In the genomic region with DNA sequence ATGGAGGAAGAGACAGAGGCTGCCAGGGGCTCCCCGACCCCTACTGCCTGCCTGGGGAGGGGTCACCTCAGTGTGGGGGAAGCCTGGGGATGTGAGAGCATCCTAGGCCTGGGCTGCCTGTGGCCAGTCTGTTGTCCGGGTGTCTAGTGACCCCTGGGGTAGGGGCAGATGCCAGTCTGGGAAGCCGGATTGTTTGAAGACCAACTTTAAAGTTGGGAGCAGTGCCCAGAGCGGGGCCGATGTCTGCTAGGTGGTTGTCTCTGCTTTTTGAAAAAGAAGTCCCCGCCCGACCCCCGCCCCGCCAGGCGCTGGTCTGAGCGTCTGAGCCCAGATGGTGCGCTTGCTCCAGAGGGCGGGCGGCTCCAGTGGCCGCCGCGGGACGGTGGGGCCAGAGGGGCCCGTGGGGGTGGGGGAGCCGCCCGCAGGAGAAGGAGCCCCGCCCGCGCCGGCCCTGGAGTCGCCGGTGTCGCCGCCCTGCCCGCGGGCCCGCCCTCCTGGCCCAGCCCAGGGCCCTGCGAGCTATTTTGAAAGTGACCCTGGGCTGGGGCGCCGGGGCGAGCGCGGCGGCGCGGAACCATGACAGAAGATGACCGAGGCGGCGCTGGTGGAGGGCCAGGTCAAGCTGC, we compare ENCODE assay signal across 1 cellular context.
TF ChIP-seq lines count a peak whose summit lies in the region.

A gene with protein sequence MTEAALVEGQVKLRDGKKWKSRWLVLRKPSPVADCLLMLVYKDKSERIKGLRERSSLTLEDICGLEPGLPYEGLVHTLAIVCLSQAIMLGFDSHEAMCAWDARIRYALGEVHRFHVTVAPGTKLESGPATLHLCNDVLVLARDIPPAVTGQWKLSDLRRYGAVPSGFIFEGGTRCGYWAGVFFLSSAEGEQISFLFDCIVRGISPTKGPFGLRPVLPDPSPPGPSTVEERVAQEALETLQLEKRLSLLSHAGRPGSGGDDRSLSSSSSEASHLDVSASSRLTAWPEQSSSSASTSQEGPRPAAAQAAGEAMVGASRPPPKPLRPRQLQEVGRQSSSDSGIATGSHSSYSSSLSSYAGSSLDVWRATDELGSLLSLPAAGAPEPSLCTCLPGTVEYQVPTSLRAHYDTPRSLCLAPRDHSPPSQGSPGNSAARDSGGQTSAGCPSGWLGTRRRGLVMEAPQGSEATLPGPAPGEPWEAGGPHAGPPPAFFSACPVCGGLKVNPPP (plus strand): TSS at position 517 of the 626 bp plus-strand sequence. CDS start 70 bp downstream, at position 587.

TF ChIP-seq in GM23338, 12 proteins besides CTCF, POLR2A, EP300 and RAD21 (continued from another document):
- no peak for TF ChIP-seq POLR2AphosphoS5 (IDR thresholded peaks at IDR 0.05; ENCODE audit: low read depth)
- no peak for TF ChIP-seq CREB1 (CRISPR knock-in tag; IDR thresholded peaks at IDR 0.05; ENCODE audit: low read depth)
- TF ChIP-seq ZNF331 (CRISPR knock-in tag; IDR thresholded peaks at IDR 0.05; ENCODE audit: low read depth) = no peak
- TF ChIP-seq NANOG (IDR thresholded peaks at IDR 0.05; ENCODE audit: borderline replicate concordance) = no peak
- no peak for TF ChIP-seq ETS1 (IDR thresholded peaks at IDR 0.05)
- no peak for TF ChIP-seq EZH2phosphoT487 (IDR thresholded peaks at IDR 0.05; ENCODE audit: unreplicated experiment)
- no peak for TF ChIP-seq ZNF114 (CRISPR knock-in tag; IDR thresholded peaks at IDR 0.05)
- TF ChIP-seq, protein P1, sequence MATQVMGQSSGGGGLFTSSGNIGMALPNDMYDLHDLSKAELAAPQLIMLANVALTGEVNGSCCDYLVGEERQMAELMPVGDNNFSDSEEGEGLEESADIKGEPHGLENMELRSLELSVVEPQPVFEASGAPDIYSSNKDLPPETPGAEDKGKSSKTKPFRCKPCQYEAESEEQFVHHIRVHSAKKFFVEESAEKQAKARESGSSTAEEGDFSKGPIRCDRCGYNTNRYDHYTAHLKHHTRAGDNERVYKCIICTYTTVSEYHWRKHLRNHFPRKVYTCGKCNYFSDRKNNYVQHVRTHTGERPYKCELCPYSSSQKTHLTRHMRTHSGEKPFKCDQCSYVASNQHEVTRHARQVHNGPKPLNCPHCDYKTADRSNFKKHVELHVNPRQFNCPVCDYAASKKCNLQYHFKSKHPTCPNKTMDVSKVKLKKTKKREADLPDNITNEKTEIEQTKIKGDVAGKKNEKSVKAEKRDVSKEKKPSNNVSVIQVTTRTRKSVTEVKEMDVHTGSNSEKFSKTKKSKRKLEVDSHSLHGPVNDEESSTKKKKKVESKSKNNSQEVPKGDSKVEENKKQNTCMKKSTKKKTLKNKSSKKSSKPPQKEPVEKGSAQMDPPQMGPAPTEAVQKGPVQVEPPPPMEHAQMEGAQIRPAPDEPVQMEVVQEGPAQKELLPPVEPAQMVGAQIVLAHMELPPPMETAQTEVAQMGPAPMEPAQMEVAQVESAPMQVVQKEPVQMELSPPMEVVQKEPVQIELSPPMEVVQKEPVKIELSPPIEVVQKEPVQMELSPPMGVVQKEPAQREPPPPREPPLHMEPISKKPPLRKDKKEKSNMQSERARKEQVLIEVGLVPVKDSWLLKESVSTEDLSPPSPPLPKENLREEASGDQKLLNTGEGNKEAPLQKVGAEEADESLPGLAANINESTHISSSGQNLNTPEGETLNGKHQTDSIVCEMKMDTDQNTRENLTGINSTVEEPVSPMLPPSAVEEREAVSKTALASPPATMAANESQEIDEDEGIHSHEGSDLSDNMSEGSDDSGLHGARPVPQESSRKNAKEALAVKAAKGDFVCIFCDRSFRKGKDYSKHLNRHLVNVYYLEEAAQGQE (IDR thresholded peaks at IDR 0.05; ENCODE audit: unreplicated experiment) = no peak
